Comparison of ENCODE assay signal across 10 cellular contexts in genomic region chr4:7045553-7045952, GRCh38. TPM values are rescaled to one million over a fixed set of nuclear protein-coding genes. Genes with fewer than 3 reads are reported as not detected.
DNase-seq lines count a peak whose midpoint lies in the region; ATAC-seq and TF ChIP-seq lines count a peak whose summit lies in the region.
"Had no signal": no experiment of that assay in that cellular context is flagged by ENCODE, and none has a peak within 500 bp of the region (broad histone marks: within the 10 kb centered on the region; RNA-seq: fewer than 3 reads in every experiment).

No MANE protein-coding gene starts in this region.

- no peak for TF ChIP-seq CTCF in activated CD8-positive, alpha-beta T cell treated with anti-CD3 and anti-CD28 coated beads for 36 hours (IDR thresholded peaks at IDR 0.05)
- TF ChIP-seq CTCF in hepatocyte (IDR thresholded peaks at IDR 0.05; ENCODE audit: poor library complexity) (no peak), esophagus muscularis mucosa (IDR thresholded peaks at IDR 0.05) (no peak)

- H3K27ac ChIP-seq in hepatocyte (no peak overlapping the region), stomach smooth muscle (ENCODE audit: low read length) (no peak overlapping the region), esophagus muscularis mucosa (replicated peaks in 1 of 4) (no peak overlapping the region)

- H3K36me3 ChIP-seq in hepatocyte (replicated peaks; ENCODE audit: insufficient read depth, low read depth): no peaks in the 10 kb centered on the region
- H3K36me3 ChIP-seq in stomach smooth muscle (ENCODE audit: control insufficient read depth in 2 of 2, insufficient read depth in 2 of 2, low read length in 2 of 2): no peaks in the 10 kb centered on the region
- peaks cover 0 to 5% (median under 1%) of the 10 kb centered on the region in 4 donors for H3K36me3 ChIP-seq in esophagus muscularis mucosa

- H4K20me1 ChIP-seq in hepatocyte (ENCODE audit: insufficient read depth, poor library complexity, severe bottlenecking): peaks cover 70% of the 10 kb centered on the region

- H3K4me3 Mint-ChIP-seq in activated T-cell treated with anti-CD3 and anti-CD28 coated beads, Interleukin-2, amount 50 U/mL, for 24 hours: peak overlapping the region; percentile 89
- peak overlapping the region; percentile 87 for H3K4me3 Mint-ChIP-seq in activated CD8-positive, alpha-beta T cell treated with anti-CD3 and anti-CD28 coated beads for 36 hours

- WGBS in hepatocyte (ENCODE audit: low lambda C conversion rate, missing lambda C conversion rate): 87% methylated on average over 8 of the region's 8 CpGs
- 90% methylated on average over 8 of the region's 8 CpGs for WGBS in esophagus muscularis mucosa

- no peaks in the 10 kb centered on the region for H3K9me3 ChIP-seq in hepatocyte (ENCODE audit: low read depth)
- H3K9me3 ChIP-seq in stomach smooth muscle (ENCODE audit: control insufficient read depth in 2 of 2, low read length in 2 of 2): no peaks in the 10 kb centered on the region
- H3K9me3 ChIP-seq in esophagus muscularis mucosa: no peaks in the 10 kb centered on the region
- H3K9me3 ChIP-seq: right atrium auricular region had no signal

- no peak for TF ChIP-seq POLR2A in esophagus muscularis mucosa (IDR thresholded peaks at IDR 0.05; ENCODE audit: low read depth)

- H3K4me3 ChIP-seq in hepatocyte: no peak overlapping the region
- peak overlapping the region; percentile 94 to 96 for H3K4me3 ChIP-seq in stomach smooth muscle (ENCODE audit: low read length in 2 of 2)
- peak overlapping the region in 2 of 4 donors; percentile 95 to 97 for H3K4me3 ChIP-seq in esophagus muscularis mucosa

- intact Hi-C loops in activated CD8-positive, alpha-beta T cell treated with anti-CD3 and anti-CD28 coated beads for 36 hours (cut with micrococcal nuclease): no loop called here
- intact Hi-C loops in esophagus muscularis mucosa (cut with DNase I): loop anchor here (10.0 kb wide), 2 partner anchors 261 to 331 kb away; partner anchors contain the start of genes BLOC1S4 and KIAA0232

- H3K9ac ChIP-seq in stomach smooth muscle (ENCODE audit: low read length in 2 of 2): peak overlapping the region; percentile 13 to 87

- peaks cover 32% of the 10 kb centered on the region for H3K36me3 Mint-ChIP-seq in activated T-cell treated with anti-CD3 and anti-CD28 coated beads, Interleukin-2, amount 50 U/mL, for 24 hours (ENCODE audit: low read depth)
- no peaks in the 10 kb centered on the region for H3K36me3 Mint-ChIP-seq in activated CD8-positive, alpha-beta T cell treated with anti-CD3 and anti-CD28 coated beads for 36 hours (ENCODE audit: low read depth)

- no peak overlapping the region for H2AFZ ChIP-seq in hepatocyte

- peaks cover 69% of the 10 kb centered on the region for H3K4me1 Mint-ChIP-seq in activated T-cell treated with anti-CD3 and anti-CD28 coated beads, Interleukin-2, amount 50 U/mL, for 24 hours (ENCODE audit: low read depth)
- peaks cover 57% of the 10 kb centered on the region for H3K4me1 Mint-ChIP-seq in activated CD8-positive, alpha-beta T cell treated with anti-CD3 and anti-CD28 coated beads for 36 hours (ENCODE audit: low read depth)

- no peaks in the 10 kb centered on the region for H3K27me3 Mint-ChIP-seq in activated T-cell treated with anti-CD3 and anti-CD28 coated beads, Interleukin-2, amount 50 U/mL, for 24 hours
- H3K27me3 Mint-ChIP-seq in activated CD8-positive, alpha-beta T cell treated with anti-CD3 and anti-CD28 coated beads for 36 hours: no peaks in the 10 kb centered on the region

- TF ChIP-seq EP300 in esophagus muscularis mucosa (IDR thresholded peaks at IDR 0.05): no peak

- H3K27ac Mint-ChIP-seq in activated T-cell treated with anti-CD3 and anti-CD28 coated beads, Interleukin-2, amount 50 U/mL, for 24 hours: peak overlapping the region; percentile 72
- H3K27ac Mint-ChIP-seq in activated CD8-positive, alpha-beta T cell treated with anti-CD3 and anti-CD28 coated beads for 36 hours: peak overlapping the region; percentile 47

- ATAC-seq in activated CD8-positive, alpha-beta T cell treated with anti-CD3 and anti-CD28 coated beads for 36 hours: no peak

- CTCF ChIA-PET in activated CD8-positive, alpha-beta T cell treated with anti-CD3 and anti-CD28 coated beads for 36 hours (lab: Charles Lee): interaction anchor here (1.0 to 6.5 kb wide), 8 partner anchors 10 to 327 kb away, joined by 3 to 92 read pairs (median 3); partner anchors contain the start of gene GRPEL1

- POLR2A ChIA-PET in activated CD8-positive, alpha-beta T cell treated with anti-CD3 and anti-CD28 coated beads for 36 hours (lab: Charles Lee): interaction anchor here (6.2 to 11.1 kb wide), 2 partner anchors 14 to 23 kb away, joined by 67 to 123 read pairs; partner anchors contain the start of gene GRPEL1

- H3K4me2 ChIP-seq in hepatocyte: peak overlapping the region; percentile 98

- H3K4me1 ChIP-seq in hepatocyte (ENCODE audit: insufficient read depth) (peaks cover 25% of the 10 kb centered on the region), stomach smooth muscle (ENCODE audit: control insufficient read depth, insufficient read depth, low read length) (peaks cover 56% of the 10 kb centered on the region), esophagus muscularis mucosa (peaks cover 52 to 72% (median 65%) of the 10 kb centered on the region in 4 donors)

- H3K27me3 ChIP-seq in hepatocyte (no peaks in the 10 kb centered on the region), stomach smooth muscle (ENCODE audit: control insufficient read depth in 1 of 2, insufficient read depth in 2 of 2, low read length in 2 of 2) (no peaks in the 10 kb centered on the region), esophagus muscularis mucosa (no peaks in the 10 kb centered on the region)
- H3K27me3 ChIP-seq: right atrium auricular region had no signal

- H3K79me2 ChIP-seq in hepatocyte: peaks cover 73% of the 10 kb centered on the region

- no peaks in the 10 kb centered on the region for H3K9me2 ChIP-seq in hepatocyte (replicated peaks; ENCODE audit: insufficient read depth)

- no peaks in the 10 kb centered on the region for H3K9me3 Mint-ChIP-seq in activated T-cell treated with anti-CD3 and anti-CD28 coated beads, Interleukin-2, amount 50 U/mL, for 24 hours
- H3K9me3 Mint-ChIP-seq in activated CD8-positive, alpha-beta T cell treated with anti-CD3 and anti-CD28 coated beads for 36 hours: no peaks in the 10 kb centered on the region

- DNase-seq in activated T-cell treated with anti-CD3 and anti-CD28 coated beads, Interleukin-2, amount 50 U/mL, for 24 hours: no peak
- no peak for DNase-seq in activated T-cell treated with anti-CD3 and anti-CD28 coated beads, Interleukin-2, amount 50 U/mL, for 1 hour
- DNase-seq in activated CD8-positive, alpha-beta T cell treated with anti-CD3 and anti-CD28 coated beads for 36 hours: no peak
- no peak for DNase-seq in hepatocyte (ENCODE audit: low spot score)
- no peak for DNase-seq in esophagus muscularis mucosa (ENCODE audit: extremely low spot score)
- DNase-seq in AML-193 (lab: John Stamatoyannopoulos, UW): no peak
- no peak for DNase-seq in stimulated activated CD8-positive, alpha-beta memory T cell treated with anti-CD3 and anti-CD28 coated beads, Interleukin-4, amount 100 ng/mL, for 48 hours
- DNase-seq: NCI-H1694 treated with DMSO at 0.1 percent for 48 hours had no signal

RNA-seq across cellular contexts. Expression of gene TADA2B, which starts 2.4 kb away (rescaled TPM):
- 10 to 100 TPM in 1 of 2 experiments, 1 to 10 TPM in 1; 7.7 to 10.0 TPM for total RNA-seq in activated CD8-positive, alpha-beta T cell treated with anti-CD3 and anti-CD28 coated beads for 36 hours
- total RNA-seq in hepatocyte (15.4 and 18.5 TPM in 2 replicates), esophagus muscularis mucosa (10 to 100 TPM; 19.9 to 31.7 (median 26.3) TPM)
- 18.2 and 20.1 TPM in 2 replicates for polyA plus RNA-seq in hepatocyte

RNA-seq across cellular contexts. Expression of gene GRPEL1, which starts 22.3 kb away (rescaled TPM):
- 10 to 100 TPM; 82.4 to 84.5 TPM for total RNA-seq in activated CD8-positive, alpha-beta T cell treated with anti-CD3 and anti-CD28 coated beads for 36 hours
- total RNA-seq in hepatocyte: 28.3 and 35.5 TPM in 2 replicates
- 53.9 and 56.5 TPM in 2 replicates for polyA plus RNA-seq in hepatocyte
- total RNA-seq in esophagus muscularis mucosa: 10 to 100 TPM; 17.0 to 34.2 (median 27.5) TPM
